Comparison of ENCODE assay signal across 25 cellular contexts in genomic region chr13:76285463-76285862, GRCh38.
DNase-seq lines count a peak whose midpoint lies in the region; ATAC-seq, FAIRE-seq and TF ChIP-seq lines count a peak whose summit lies in the region.
"Had no signal": no experiment of that assay in that cellular context is flagged by ENCODE, and none has a peak within 500 bp of the region (broad histone marks: within the 10 kb centered on the region; RNA-seq: fewer than 3 reads in every experiment).

No MANE protein-coding gene starts in this region.

- H3K27me3 ChIP-seq in astrocyte (ENCODE audit: insufficient read depth, low read length) (no peaks in the 10 kb centered on the region), left lung (no peaks in the 10 kb centered on the region), upper lobe of right lung (no peaks in the 10 kb centered on the region)
- H3K27me3 ChIP-seq: BLaER1 had no signal

- ATAC-seq in left lung: peak; percentile 41
- ATAC-seq in upper lobe of right lung: no peak
- ATAC-seq: HepG2, K562 had no signal

- H3K4me3 Mint-ChIP-seq in astrocyte (ENCODE audit: unreplicated experiment) (no peak overlapping the region), progenitor cell of endocrine pancreas (ENCODE audit: low read depth) (no peak overlapping the region)
- H3K4me3 Mint-ChIP-seq: CD4-positive, alpha-beta T cell had no signal

- H3K79me2 ChIP-seq in astrocyte (ENCODE audit: insufficient read depth, low read length): no peaks in the 10 kb centered on the region

- H3K27me3 Mint-ChIP-seq in astrocyte (ENCODE audit: low read depth, unreplicated experiment): no peaks in the 10 kb centered on the region
- no peaks in the 10 kb centered on the region for H3K27me3 Mint-ChIP-seq in progenitor cell of endocrine pancreas
- H3K27me3 Mint-ChIP-seq: CD4-positive, alpha-beta T cell had no signal

- POLR2A ChIA-PET in GM10248 (lab: Yijun Ruan, JAX): no interaction called here

- peak overlapping the region; percentile 55 for H3K27ac Mint-ChIP-seq in astrocyte (ENCODE audit: unreplicated experiment)
- H3K27ac Mint-ChIP-seq in progenitor cell of endocrine pancreas: peak overlapping the region; percentile 45
- H3K27ac Mint-ChIP-seq: CD4-positive, alpha-beta T cell had no signal

- peaks cover 6% of the 10 kb centered on the region for H3K9me3 Mint-ChIP-seq in astrocyte (ENCODE audit: unreplicated experiment)
- peaks cover 5% of the 10 kb centered on the region for H3K9me3 Mint-ChIP-seq in progenitor cell of endocrine pancreas (ENCODE audit: low read depth)
- H3K9me3 Mint-ChIP-seq: CD4-positive, alpha-beta T cell had no signal

- H3K36me3 Mint-ChIP-seq in astrocyte (ENCODE audit: low read depth, unreplicated experiment) (no peaks in the 10 kb centered on the region), progenitor cell of endocrine pancreas (ENCODE audit: insufficient read depth) (no peaks in the 10 kb centered on the region)

- intact Hi-C loops in left lung (cut with DNase I) (loop anchor here in 1 of 2 donors (5.0 kb wide), 1 partner anchor 403 kb away; no protein-coding TSS in a partner anchor), upper lobe of right lung (cut with DNase I) (no loop called here)

- H3K27ac ChIP-seq in astrocyte (ENCODE audit: low read depth, low read length): no peak overlapping the region
- peak overlapping the region; percentile 19 to 72 for H3K27ac ChIP-seq in left lung
- peak overlapping the region; percentile 33 for H3K27ac ChIP-seq in upper lobe of right lung
- H3K27ac ChIP-seq: BLaER1, GM23248, HL-60 had no signal

- H3K4me1 Mint-ChIP-seq in astrocyte (ENCODE audit: low read depth, unreplicated experiment): peaks cover 14% of the 10 kb centered on the region
- H3K4me1 Mint-ChIP-seq in progenitor cell of endocrine pancreas (ENCODE audit: low read depth): no peaks in the 10 kb centered on the region

- no peaks in the 10 kb centered on the region for H4K20me1 ChIP-seq in astrocyte (ENCODE audit: insufficient read depth, low read length)
- H4K20me1 ChIP-seq: BLaER1 had no signal

- DNase-seq in astrocyte (ENCODE audit: low read depth) (no peak), left lung (no peak), progenitor cell of endocrine pancreas (ENCODE audit: low spot score, unreplicated experiment) (no peak), upper lobe of right lung (no peak), DMS153 (lab: John Stamatoyannopoulos, UW) (no peak), GM10248 (ENCODE audit: extremely low spot score) (no peak), COLO668 (lab: John Stamatoyannopoulos, UW; ENCODE audit: unreplicated experiment) (no peak)
- DNase-seq: Caco-2; CD4-positive, alpha-beta T cell; DMS 273 treated with DMSO at 0.1 percent for 48 hours; NCI-H1092; NCI-H1436; NCI-H187 treated with DMSO at 0.1 percent for 48 hours; NCI-H2107; NCI-H2227 treated with DMSO at 0.1 percent for 48 hours; NCI-H510A; NCI-H774; NK-92 treated with Interleukin-12 subunit alpha and Interleukin-12 subunit beta, amount 100 ng/mL, for 24 hours had no signal

- no peak for TF ChIP-seq CTCF in astrocyte (IDR thresholded peaks at IDR 0.05; ENCODE audit: insufficient read depth, low read depth, low read length)
- no peak for TF ChIP-seq CTCF in left lung (IDR thresholded peaks at IDR 0.05)
- no peak for TF ChIP-seq CTCF in progenitor cell of endocrine pancreas (IDR thresholded peaks at IDR 0.05; ENCODE audit: unreplicated experiment)
- TF ChIP-seq CTCF in upper lobe of right lung (IDR thresholded peaks at IDR 0.05): no peak
- no peak for TF ChIP-seq CTCF in GM10248 (IDR thresholded peaks at IDR 0.05; ENCODE audit: control extremely low read depth, extremely low read depth, low read depth, missing control alignments)

- H3K9me3 ChIP-seq in astrocyte (ENCODE audit: insufficient read depth, low read depth, low read length) (no peaks in the 10 kb centered on the region), left lung (peaks cover 0 to 2% of the 10 kb centered on the region in 2 donors), upper lobe of right lung (no peaks in the 10 kb centered on the region)
- H3K9me3 ChIP-seq: Caco-2, HAP-1 had no signal

- no peak overlapping the region for H3K9ac ChIP-seq in astrocyte (ENCODE audit: low read length)
- H3K9ac ChIP-seq: BLaER1, GM23248 had no signal

- no peak for FAIRE-seq in astrocyte (lab: Jason Lieb, UNC)
- FAIRE-seq: GM12892, HepG2, K562 had no signal

- H3K4me1 ChIP-seq in astrocyte (ENCODE audit: insufficient read depth, low read length): peaks cover 3% of the 10 kb centered on the region
- no peaks in the 10 kb centered on the region for H3K4me1 ChIP-seq in left lung
- no peaks in the 10 kb centered on the region for H3K4me1 ChIP-seq in upper lobe of right lung
- H3K4me1 ChIP-seq: BLaER1, Caco-2, HAP-1 had no signal

- peak overlapping the region; percentile 10 for H3K4me2 ChIP-seq in astrocyte (ENCODE audit: low read length)
- H3K4me2 ChIP-seq: BLaER1 had no signal

- H3K4me3 ChIP-seq in astrocyte (ENCODE audit: insufficient read depth, low read depth, low read length) (no peak overlapping the region), left lung (no peak overlapping the region), upper lobe of right lung (no peak overlapping the region)
- H3K4me3 ChIP-seq: BLaER1, GM23248, HAP-1, K562 had no signal

- H3K36me3 ChIP-seq in astrocyte (ENCODE audit: insufficient read depth, low read length) (no peaks in the 10 kb centered on the region), left lung (no peaks in the 10 kb centered on the region), upper lobe of right lung (no peaks in the 10 kb centered on the region)
- H3K36me3 ChIP-seq: BLaER1, HAP-1 had no signal

- CTCF ChIA-PET in GM10248 (lab: Yijun Ruan, JAX): interaction anchor here (1.3 kb wide), 1 partner anchor 12 kb away, joined by 3 read pairs; no protein-coding TSS in a partner anchor

- no peak overlapping the region for H2AFZ ChIP-seq in astrocyte (ENCODE audit: low read depth, low read length)
- H2AFZ ChIP-seq: GM23248 had no signal
